ENCODE assay signal across 30 cellular contexts in genomic region chr1:107807405-107807804, GRCh38.
DNase-seq lines count a peak whose midpoint lies in the region; TF ChIP-seq lines count a peak whose summit lies in the region.
"Had no signal": no experiment of that assay in that cellular context is flagged by ENCODE, and none has a peak within 500 bp of the region (broad histone marks: within the 10 kb centered on the region; RNA-seq: fewer than 3 reads in every experiment).

No MANE protein-coding gene starts in this region.

- no TSS peak for BruUV-seq in OCI-LY7 (replicated peaks; lab: Mats Ljungman, UMichigan)

- H3K4me1 Mint-ChIP-seq in IgD-negative memory B cell = peaks cover 53 to 70% (median 69%) of the 10 kb centered on the region in 3 donors
- peaks cover 65% of the 10 kb centered on the region for H3K4me1 Mint-ChIP-seq in dendritic cell treated with granulocyte-macrophage colony-stimulating factor and Interleukin-4, amounts not matched to agents 40 ng/mL and 50 ng/mL, for 4 days (ENCODE audit: low read depth)

- H3K9me2 ChIP-seq in OCI-LY7 (ENCODE audit: insufficient read depth, low read length) = no peaks in the 10 kb centered on the region
- H3K9me2 ChIP-seq: SK-N-SH had no signal

- CTCF ChIA-PET in OCI-LY7 (lab: Charles Lee; ENCODE audit: unreplicated experiment) = no interaction called here

- H3K27ac Mint-ChIP-seq in IgD-negative memory B cell = peak overlapping the region in 1 of 3 donors; percentile 4
- H3K27ac Mint-ChIP-seq in dendritic cell treated with granulocyte-macrophage colony-stimulating factor and Interleukin-4, amounts not matched to agents 40 ng/mL and 50 ng/mL, for 4 days = peak overlapping the region; percentile 30
- H3K27ac Mint-ChIP-seq: HFFc6; T-helper 1 cell treated with Interleukin-12 subunit alpha and Interleukin-12 subunit beta and Interleukin-4 antibody, amounts not matched to agents 30 μg/mL and 1 μg/mL, for 36 hours had no signal

- TF ChIP-seq POLR2A in thyroid gland (IDR thresholded peaks at IDR 0.05) = no peak

- H4K20me1 ChIP-seq in BLaER1 = no peaks in the 10 kb centered on the region
- no peaks in the 10 kb centered on the region for H4K20me1 ChIP-seq in OCI-LY7 (ENCODE audit: insufficient read depth, low read length)

- H3K9me3 Mint-ChIP-seq in IgD-negative memory B cell = no peaks in the 10 kb centered on the region
- no peaks in the 10 kb centered on the region for H3K9me3 Mint-ChIP-seq in dendritic cell treated with granulocyte-macrophage colony-stimulating factor and Interleukin-4, amounts not matched to agents 40 ng/mL and 50 ng/mL, for 4 days
- H3K9me3 Mint-ChIP-seq: HFFc6; T-helper 1 cell treated with Interleukin-12 subunit alpha and Interleukin-12 subunit beta and Interleukin-4 antibody, amounts not matched to agents 30 μg/mL and 1 μg/mL, for 36 hours had no signal

- H3K4me2 ChIP-seq in BLaER1 (peak overlapping the region; percentile 88), OCI-LY7 (ENCODE audit: low read length) (no peak overlapping the region)
- H3K4me2 ChIP-seq: A549, SK-N-SH had no signal

- no peaks in the 10 kb centered on the region for H3K27me3 ChIP-seq in BLaER1
- H3K27me3 ChIP-seq in thyroid gland = no peaks in the 10 kb centered on the region
- H3K27me3 ChIP-seq: Peyer's patch had no signal

- H3K27ac ChIP-seq in BLaER1 (peak overlapping the region; percentile 94), OCI-LY7 (ENCODE audit: low read depth, low read length, poor library complexity, severe bottlenecking) (no peak overlapping the region), thyroid gland (no peak overlapping the region)
- H3K27ac ChIP-seq: A549, Peyer's patch had no signal

- WGBS in thyroid gland, 2 donors = 43 to 48% methylated on average over 1 of the region's 1 CpG

- no peaks in the 10 kb centered on the region for H3K36me3 Mint-ChIP-seq in IgD-negative memory B cell
- H3K36me3 Mint-ChIP-seq in dendritic cell treated with granulocyte-macrophage colony-stimulating factor and Interleukin-4, amounts not matched to agents 40 ng/mL and 50 ng/mL, for 4 days (ENCODE audit: low read depth) = no peaks in the 10 kb centered on the region

- H3K4me3 ChIP-seq in BLaER1 (no peak overlapping the region), OCI-LY7 (ENCODE audit: low read depth, low read length, poor library complexity, severe bottlenecking) (no peak overlapping the region), thyroid gland (replicated peaks in 1 of 3) (no peak overlapping the region)
- H3K4me3 ChIP-seq: A549, HAP-1, Peyer's patch had no signal

- no peaks in the 10 kb centered on the region for H3K79me2 ChIP-seq in OCI-LY7 (ENCODE audit: insufficient read depth, low read depth, low read length)

- peak overlapping the region; percentile 39 for H3K9ac ChIP-seq in BLaER1
- H3K9ac ChIP-seq: SK-N-SH had no signal

- no peak for DNase-seq in OCI-LY7 (ENCODE audit: low spot score)
- no peak for DNase-seq in thyroid gland
- no peak for DNase-seq in NOMO-1 (lab: John Stamatoyannopoulos, UW; ENCODE audit: unreplicated experiment in 2 of 2)
- no peak for DNase-seq in kidney glomerular epithelial cell (lab: John Stamatoyannopoulos, UW)
- no peak for DNase-seq in T-helper 9 cell
- DNase-seq: AML-193, DMS153, DND-41, GOT3, HFFc6, KG1, MM.1S, NCI-H1105 treated with DMSO at 0.1 percent for 48 hours, NCI-H146, NCI-H1930, NCI-H2107, NCI-H446, NCI-H524 treated with DMSO at 0.1 percent for 48 hours, NCI-H774, OCI-M1, Peyer's patch, SHP77 treated with DMSO at 0.1 percent for 48 hours, SK-N-SH, SW 1271 had no signal

- POLR2A ChIA-PET in OCI-LY7 (lab: Charles Lee) = no interaction called here

- H3K4me3 Mint-ChIP-seq in IgD-negative memory B cell = peak overlapping the region in 3 of 4 donors; percentile 11 to 46 (median 39)
- H3K4me3 Mint-ChIP-seq in dendritic cell treated with granulocyte-macrophage colony-stimulating factor and Interleukin-4, amounts not matched to agents 40 ng/mL and 50 ng/mL, for 4 days = no peak overlapping the region
- H3K4me3 Mint-ChIP-seq: HFFc6; T-helper 1 cell treated with Interleukin-12 subunit alpha and Interleukin-12 subunit beta and Interleukin-4 antibody, amounts not matched to agents 30 μg/mL and 1 μg/mL, for 36 hours had no signal

- H3K4me1 ChIP-seq in BLaER1 (peaks cover 93% of the 10 kb centered on the region), OCI-LY7 (ENCODE audit: insufficient read depth, low read length, poor library complexity, severe bottlenecking) (peaks cover 39% of the 10 kb centered on the region), thyroid gland (no peaks in the 10 kb centered on the region)
- H3K4me1 ChIP-seq: A549, Peyer's patch had no signal

- intact Hi-C loops in OCI-LY7 (cut with micrococcal nuclease; ENCODE audit: unreplicated experiment) (no loop called here), thyroid gland (cut with DNase I) (no loop called here)
- intact Hi-C loops in dendritic cell treated with granulocyte-macrophage colony-stimulating factor and Interleukin-4, amounts not matched to agents 40 ng/mL and 50 ng/mL, for 4 days (cut with micrococcal nuclease) = no loop called here

- H3K36me3 ChIP-seq in BLaER1 = no peaks in the 10 kb centered on the region
- H3K36me3 ChIP-seq in OCI-LY7 (ENCODE audit: insufficient read depth, low read length) = no peaks in the 10 kb centered on the region; the same call in 1 of the 2 replicates
- no peaks in the 10 kb centered on the region for H3K36me3 ChIP-seq in thyroid gland
- H3K36me3 ChIP-seq: HAP-1, Peyer's patch had no signal

- H3K9me3 ChIP-seq in BLaER1 (no peaks in the 10 kb centered on the region), OCI-LY7 (ENCODE audit: low read length) (no peaks in the 10 kb centered on the region; the same call in 1 of the 2 replicates), thyroid gland (no peaks in the 10 kb centered on the region)
- H3K9me3 ChIP-seq: A549, HAP-1, Peyer's patch, SK-N-SH had no signal

- H2AFZ ChIP-seq in OCI-LY7 (ENCODE audit: low read length) = peak overlapping the region; percentile 6; the same call in 1 of the 2 replicates

- H3K27me3 Mint-ChIP-seq in IgD-negative memory B cell = no peaks in the 10 kb centered on the region
- no peaks in the 10 kb centered on the region for H3K27me3 Mint-ChIP-seq in dendritic cell treated with granulocyte-macrophage colony-stimulating factor and Interleukin-4, amounts not matched to agents 40 ng/mL and 50 ng/mL, for 4 days

- TF ChIP-seq CTCF in OCI-LY7 (conservative IDR thresholded peaks at IDR 0.05; ENCODE audit: low read length) (no peak), thyroid gland (IDR thresholded peaks at IDR 0.05) (no peak)
